Comparison of ENCODE assay signal across 7 cellular contexts in the genomic region with DNA sequence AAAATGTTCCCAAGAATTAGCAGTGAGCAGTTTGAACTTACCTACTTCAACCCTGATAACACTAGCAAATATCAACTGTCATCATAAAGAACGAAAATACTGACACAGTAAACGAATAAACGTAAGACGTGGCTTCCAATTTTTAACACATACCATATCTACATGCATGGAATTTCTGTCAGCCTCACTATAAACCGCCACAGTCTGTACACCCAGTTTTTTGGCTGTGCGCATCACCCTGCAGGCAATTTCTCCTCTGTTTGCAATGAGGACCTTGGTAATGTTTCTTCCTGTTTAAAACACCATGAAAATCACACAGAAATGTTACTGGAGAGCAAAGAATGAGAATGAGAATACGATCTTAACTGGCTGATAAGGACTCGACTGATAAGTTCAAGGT.
"Had no signal": no experiment of that assay in that cellular context is flagged by ENCODE, and none has a peak within 500 bp of the region (broad histone marks: within the 10 kb centered on the region; RNA-seq: fewer than 3 reads in every experiment).

No MANE protein-coding gene starts in this region.

- H3K4me2 ChIP-seq: KMS-11 had no signal

- H3K9ac ChIP-seq: KMS-11 had no signal

- FAIRE-seq: HepG2, HTR-8/SVneo had no signal

- DNase-seq: IMR-90, KBM-7, KG1 had no signal

- ATAC-seq: HepG2 had no signal

- H3K27ac ChIP-seq: HL-60, KMS-11 had no signal
